18 cellular contexts compared by ENCODE assay signal in genomic region chr4:37438880-37439279, GRCh38.
"Had no signal": no experiment of that assay in that cellular context is flagged by ENCODE, and none has a peak within 500 bp of the region (broad histone marks: within the 10 kb centered on the region; RNA-seq: fewer than 3 reads in every experiment).

No MANE protein-coding gene starts in this region.

- H3K9me3 ChIP-seq: heart right ventricle, neutrophil, right atrium auricular region, spleen, upper lobe of left lung had no signal

- H3K4me1 ChIP-seq: heart right ventricle, right atrium auricular region, spleen, upper lobe of left lung had no signal

- ATAC-seq: activated CD4-positive, CD25-positive, alpha-beta regulatory T cell treated with anti-CD3 and anti-CD28 coated beads, Interleukin-2, amount 50 U/mL, for 24 hours; effector memory CD8-positive, alpha-beta T cell; heart right ventricle; naive thymus-derived CD4-positive, alpha-beta T cell; stimulated activated memory B cell treated with anti-CD40 and anti-IgM and Interleukin-4, amounts not matched to agents 10 μg/mL and 1 μg/mL and 100 μg/mL, for 72 hours had no signal

- H3K27ac ChIP-seq: heart right ventricle, neutrophil, right atrium auricular region, spleen, upper lobe of left lung had no signal

- H3K4me3 ChIP-seq: heart right ventricle, lung, right atrium auricular region, spleen, upper lobe of left lung had no signal

- H3K27me3 ChIP-seq: right atrium auricular region, upper lobe of left lung had no signal

- DNase-seq: activated naive CD4-positive, alpha-beta T cell treated with anti-CD3 and anti-CD28 coated beads, Interleukin-2, amount 50 U/mL, for 16 hours; activated T-cell treated with anti-CD3 and anti-CD28 coated beads, Interleukin-2, amount 50 U/mL, for 1 hour; effector memory CD8-positive, alpha-beta T cell; erythroblast; foreskin fibroblast; heart right ventricle; kidney glomerular epithelial cell; naive thymus-derived CD4-positive, alpha-beta T cell; spleen; stimulated activated CD4-positive, alpha-beta T cell treated with anti-CD3 and anti-CD28 coated beads, Interleukin-1b, Interleukin-23, amount 100 ng/mL, for 48 hours; substantia nigra; T-helper 2 cell; upper lobe of left lung had no signal

- H3K36me3 ChIP-seq: heart right ventricle, neutrophil, right atrium auricular region, spleen, upper lobe of left lung had no signal
